In the genomic region with DNA sequence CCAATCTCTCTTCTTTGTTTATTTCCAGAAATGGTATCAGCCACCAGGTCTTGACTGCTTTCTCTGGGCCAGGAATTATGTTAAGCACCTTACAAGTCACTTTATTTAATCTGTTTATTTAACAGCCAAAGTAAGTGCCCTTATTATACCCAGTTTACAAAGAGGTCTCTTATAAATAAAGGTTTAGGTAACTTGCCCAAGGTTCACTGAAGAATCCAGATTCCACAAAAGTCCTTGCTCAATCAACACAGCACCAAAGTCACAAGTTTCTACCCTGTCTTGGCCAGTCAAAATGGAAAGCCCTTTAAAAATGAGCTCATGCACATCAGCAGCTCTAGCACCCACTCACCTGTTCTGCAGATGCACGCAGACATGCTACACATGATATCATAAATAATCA, we compare ENCODE assay signal across 19 cellular contexts.
"Had no signal": no experiment of that assay in that cellular context is flagged by ENCODE, and none has a peak within 500 bp of the region (broad histone marks: within the 10 kb centered on the region; RNA-seq: fewer than 3 reads in every experiment).

No MANE protein-coding gene starts in this region.

- H3K4me3 ChIP-seq: coronary artery, esophagus squamous epithelium, heart left ventricle, pancreas, psoas muscle, right atrium auricular region, spleen had no signal

- H3K4me1 ChIP-seq: pancreas, right atrium auricular region, spleen had no signal

- H3K27me3 Mint-ChIP-seq: activated naive CD8-positive, alpha-beta T cell treated with anti-CD3 and anti-CD28 coated beads, Interleukin-2, amount 10 ng/mL, durations not matched to agents 7 days and 5 days; activated T-helper 17 cell treated with anti-CD3 and anti-CD28 coated beads, Interleukin-2, amount 50 U/mL, for 72 hours had no signal

- H3K4me1 Mint-ChIP-seq: memory B cell had no signal

- H3K9me3 Mint-ChIP-seq: activated CD4-positive, alpha-beta T cell treated with anti-CD3 and anti-CD28 coated beads, Interleukin-2, amount 10 ng/mL, durations not matched to agents 24 days and 14 days; activated naive CD8-positive, alpha-beta T cell treated with anti-CD3 and anti-CD28 coated beads, Interleukin-2, amount 10 ng/mL, durations not matched to agents 7 days and 5 days; endodermal cell; nephron progenitor cell had no signal

- ATAC-seq: psoas muscle had no signal

- H3K27me3 ChIP-seq: esophagus squamous epithelium, heart left ventricle, pancreas, right atrium auricular region, spleen had no signal

- H3K36me3 ChIP-seq: esophagus squamous epithelium, heart left ventricle, pancreas, right atrium auricular region, spleen had no signal

- H3K9me3 ChIP-seq: esophagus squamous epithelium, heart left ventricle, pancreas, psoas muscle, right atrium auricular region, spleen had no signal

- H3K27ac ChIP-seq: coronary artery, esophagus squamous epithelium, heart left ventricle, pancreas, psoas muscle, right atrium auricular region, spleen, VCaP had no signal

- H3K4me3 Mint-ChIP-seq: activated CD4-positive, alpha-beta T cell treated with anti-CD3 and anti-CD28 coated beads, Interleukin-2, amount 10 ng/mL, durations not matched to agents 24 days and 14 days; activated CD8-positive, alpha-beta T cell treated with anti-CD3 and anti-CD28 coated beads, Interleukin-2, amount 10 ng/mL, durations not matched to agents 7 days and 5 days; activated naive CD8-positive, alpha-beta T cell treated with anti-CD3 and anti-CD28 coated beads, Interleukin-2, amount 10 ng/mL, durations not matched to agents 7 days and 5 days; endodermal cell; memory B cell; nephron progenitor cell; T-helper 2 cell treated with Interferon-gamma antibody and Interleukin-4, amounts not matched to agents 5 μg/mL and 100 μg/mL, for 36 hours had no signal

- H3K27ac Mint-ChIP-seq: activated CD4-positive, alpha-beta T cell treated with anti-CD3 and anti-CD28 coated beads, Interleukin-2, amount 10 ng/mL, durations not matched to agents 24 days and 14 days; activated CD8-positive, alpha-beta T cell treated with anti-CD3 and anti-CD28 coated beads, Interleukin-2, amount 10 ng/mL, durations not matched to agents 7 days and 5 days; activated naive CD8-positive, alpha-beta T cell treated with anti-CD3 and anti-CD28 coated beads, Interleukin-2, amount 10 ng/mL, durations not matched to agents 7 days and 5 days; endodermal cell; memory B cell; nephron progenitor cell; T-helper 2 cell treated with Interferon-gamma antibody and Interleukin-4, amounts not matched to agents 5 μg/mL and 100 μg/mL, for 36 hours had no signal

- DNase-seq: activated CD4-positive, alpha-beta T cell treated with anti-CD3 and anti-CD28 coated beads, Interleukin-2, amount 10 ng/mL, durations not matched to agents 24 days and 14 days; activated CD8-positive, alpha-beta T cell treated with anti-CD3 and anti-CD28 coated beads, Interleukin-2, amount 10 ng/mL, durations not matched to agents 7 days and 5 days; activated naive CD8-positive, alpha-beta T cell treated with anti-CD3 and anti-CD28 coated beads, Interleukin-2, amount 10 ng/mL, durations not matched to agents 7 days and 5 days; activated T-cell treated with anti-CD3 and anti-CD28 coated beads, Interleukin-2, amount 50 U/mL, for 1 hour; cerebellar nuclear complex; endodermal cell; esophagus squamous epithelium; heart left ventricle; nephron progenitor cell; pancreas; psoas muscle; spleen; stimulated activated CD4-positive, alpha-beta T cell treated with anti-CD3 and anti-CD28 coated beads, Interleukin-4, amount 100 ng/mL, for 1 hour had no signal
